ENCODE assay signal across 12 cellular contexts in the genomic region with DNA sequence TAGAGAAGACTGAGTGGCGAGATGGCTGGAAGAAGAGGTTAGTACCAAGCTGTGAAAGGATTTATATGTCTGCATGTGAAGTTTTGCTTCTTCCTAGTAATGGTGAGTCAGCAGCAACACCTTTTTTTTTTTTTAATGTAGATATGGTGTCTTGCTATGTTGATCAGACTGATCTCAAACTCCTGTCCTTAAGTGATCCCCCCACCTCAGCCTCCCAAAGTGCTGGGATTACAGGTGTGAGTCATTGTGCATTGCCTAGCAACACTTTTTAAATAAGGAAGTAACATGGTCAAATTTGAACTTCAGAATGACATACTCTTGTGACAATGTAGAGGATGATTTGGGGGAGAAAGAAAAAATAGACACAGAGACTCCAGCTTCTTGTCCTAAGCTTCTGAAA. TPM values are rescaled to one million over a fixed set of nuclear protein-coding genes. Genes with fewer than 3 reads are reported as not detected.
DNase-seq lines count a peak whose midpoint lies in the region; ATAC-seq and TF ChIP-seq lines count a peak whose summit lies in the region.
"Had no signal": no experiment of that assay in that cellular context is flagged by ENCODE, and none has a peak within 500 bp of the region (broad histone marks: within the 10 kb centered on the region; RNA-seq: fewer than 3 reads in every experiment).

No MANE protein-coding gene starts in this region.

- peaks cover 8% of the 10 kb centered on the region for H3K4me1 Mint-ChIP-seq in activated naive CD8-positive, alpha-beta T cell treated with anti-CD3 and anti-CD28 coated beads, Interleukin-2, amount 50 U/mL, for 24 hours
- H3K4me1 Mint-ChIP-seq in activated naive CD8-positive, alpha-beta T cell treated with anti-CD3 and anti-CD28 coated beads for 36 hours: peaks cover 5% of the 10 kb centered on the region
- H3K4me1 Mint-ChIP-seq in type B pancreatic cell (ENCODE audit: unreplicated experiment): no peaks in the 10 kb centered on the region

- H3K27me3 ChIP-seq in prostate gland (replicated peaks; ENCODE audit: insufficient read depth): no peaks in the 10 kb centered on the region

- H3K4me1 ChIP-seq in prostate gland (replicated peaks): no peaks in the 10 kb centered on the region

- no peaks in the 10 kb centered on the region for H3K9me3 ChIP-seq in prostate gland

- H3K4me3 ChIP-seq in fibroblast of mammary gland (ENCODE audit: control insufficient read depth, low read depth, low read length): no peak overlapping the region
- H3K4me3 ChIP-seq in prostate gland: no peak overlapping the region

- no peak overlapping the region for H3K27ac Mint-ChIP-seq in activated naive CD8-positive, alpha-beta T cell treated with anti-CD3 and anti-CD28 coated beads, Interleukin-2, amount 50 U/mL, for 24 hours
- no peak overlapping the region for H3K27ac Mint-ChIP-seq in activated naive CD8-positive, alpha-beta T cell treated with anti-CD3 and anti-CD28 coated beads for 36 hours
- peak overlapping the region; percentile 76 for H3K27ac Mint-ChIP-seq in type B pancreatic cell

- no peak overlapping the region for H3K27ac ChIP-seq in RWPE1
- no peak overlapping the region for H3K27ac ChIP-seq in prostate gland

- peak; percentile 68 for ATAC-seq in activated naive CD8-positive, alpha-beta T cell treated with anti-CD3 and anti-CD28 coated beads, Interleukin-2, amount 50 U/mL, for 24 hours
- no peak for ATAC-seq in HG03354 (IDR thresholded peaks at IDR 0.05; ENCODE audit: poor library complexity, severe bottlenecking, unreplicated experiment)

- peaks cover 6% of the 10 kb centered on the region for H3K27me3 Mint-ChIP-seq in activated naive CD8-positive, alpha-beta T cell treated with anti-CD3 and anti-CD28 coated beads, Interleukin-2, amount 50 U/mL, for 24 hours
- H3K27me3 Mint-ChIP-seq in activated naive CD8-positive, alpha-beta T cell treated with anti-CD3 and anti-CD28 coated beads for 36 hours: peaks cover 10% of the 10 kb centered on the region
- no peaks in the 10 kb centered on the region for H3K27me3 Mint-ChIP-seq in type B pancreatic cell

- H3K4me3 Mint-ChIP-seq in activated naive CD8-positive, alpha-beta T cell treated with anti-CD3 and anti-CD28 coated beads, Interleukin-2, amount 50 U/mL, for 24 hours: no peak overlapping the region
- H3K4me3 Mint-ChIP-seq in activated naive CD8-positive, alpha-beta T cell treated with anti-CD3 and anti-CD28 coated beads for 36 hours: no peak overlapping the region
- no peak overlapping the region for H3K4me3 Mint-ChIP-seq in type B pancreatic cell
- H3K4me3 Mint-ChIP-seq: CD14-positive monocyte had no signal

- no peaks in the 10 kb centered on the region for H3K36me3 Mint-ChIP-seq in activated naive CD8-positive, alpha-beta T cell treated with anti-CD3 and anti-CD28 coated beads, Interleukin-2, amount 50 U/mL, for 24 hours (ENCODE audit: low read depth)
- no peaks in the 10 kb centered on the region for H3K36me3 Mint-ChIP-seq in activated naive CD8-positive, alpha-beta T cell treated with anti-CD3 and anti-CD28 coated beads for 36 hours
- no peaks in the 10 kb centered on the region for H3K36me3 Mint-ChIP-seq in type B pancreatic cell
- H3K36me3 Mint-ChIP-seq: CD14-positive monocyte had no signal

- DNase-seq in activated naive CD8-positive, alpha-beta T cell treated with anti-CD3 and anti-CD28 coated beads, Interleukin-2, amount 50 U/mL, for 24 hours: no peak
- no peak for DNase-seq in activated naive CD8-positive, alpha-beta T cell treated with anti-CD3 and anti-CD28 coated beads for 36 hours
- DNase-seq in OCI-M1 (lab: John Stamatoyannopoulos, UW) (peak; percentile 53), fibroblast of mammary gland (ENCODE audit: low read depth) (peak; percentile 64), type B pancreatic cell (ENCODE audit: extremely low spot score, unreplicated experiment) (no peak), RWPE1 (ENCODE audit: low spot score) (no peak), prostate gland (ENCODE audit: low spot score) (no peak)
- DNase-seq: activated gamma-delta T cell, NCI-H446, T-helper 9 cell had no signal

- no peaks in the 10 kb centered on the region for H3K36me3 ChIP-seq in prostate gland

- 81% methylated on average over 1 of the region's 1 CpG for WGBS in prostate gland

- intact Hi-C loops in prostate gland (cut with DNase I): no loop called here

- TF ChIP-seq POLR2A in prostate gland (IDR thresholded peaks at IDR 0.05): no peak

- POLR2A ChIA-PET in RWPE1 (lab: Yijun Ruan, JAX; ENCODE audit: low non-redundant PET): no interaction called here

- CTCF ChIA-PET in RWPE1 (lab: Yijun Ruan, JAX): interaction anchor here (0.5 to 1.1 kb wide), 3 partner anchors 10 to 443 kb away, joined by 3 read pairs; no protein-coding TSS in a partner anchor

- no peaks in the 10 kb centered on the region for H3K9me3 Mint-ChIP-seq in activated naive CD8-positive, alpha-beta T cell treated with anti-CD3 and anti-CD28 coated beads, Interleukin-2, amount 50 U/mL, for 24 hours
- no peaks in the 10 kb centered on the region for H3K9me3 Mint-ChIP-seq in activated naive CD8-positive, alpha-beta T cell treated with anti-CD3 and anti-CD28 coated beads for 36 hours
- H3K9me3 Mint-ChIP-seq in type B pancreatic cell: peaks cover 6% of the 10 kb centered on the region

- no peak for TF ChIP-seq CTCF in fibroblast of mammary gland (conservative IDR thresholded peaks at IDR 0.05; ENCODE audit: control insufficient read depth, insufficient read depth, low read depth, low read length)
- no peak for TF ChIP-seq CTCF in type B pancreatic cell (conservative IDR thresholded peaks at IDR 0.05)
- TF ChIP-seq CTCF in RWPE1 (conservative IDR thresholded peaks at IDR 0.05; ENCODE audit: low read depth): no peak
- TF ChIP-seq CTCF in prostate gland (IDR thresholded peaks at IDR 0.05): no peak

RNA-seq across cellular contexts. Expression of a gene that starts 6.5 kb away (rescaled TPM):
- total RNA-seq in activated naive CD8-positive, alpha-beta T cell treated with anti-CD3 and anti-CD28 coated beads for 36 hours: 10 to 100 TPM; 13.0 to 15.0 TPM
- total RNA-seq in type B pancreatic cell (ENCODE audit: low replicate concordance): 34.0 and 44.4 TPM in 2 replicates
- total RNA-seq in prostate gland: 10 to 100 TPM; 28.5 to 47.0 TPM

RNA-seq across cellular contexts. Expression of a gene that starts 11.7 kb away (rescaled TPM):
- under 1 TPM; 0.20 to 0.43 TPM for total RNA-seq in activated naive CD8-positive, alpha-beta T cell treated with anti-CD3 and anti-CD28 coated beads for 36 hours
- 12.8 and 46.9 TPM in 2 replicates for total RNA-seq in type B pancreatic cell (ENCODE audit: low replicate concordance)
- 10 to 100 TPM in 1 of 2 donors, 1 to 10 TPM in 1; 8.6 to 10.8 TPM for total RNA-seq in prostate gland

Comparison
In these comparisons a context has a peak if more than half of its experiments do, and no peak if none do; other contexts are left out.
1. DNase-seq: peak in OCI-M1 (single experiment) and fibroblast of mammary gland (single experiment); none in activated naive CD8-positive, alpha-beta T cell treated with anti-CD3 and anti-CD28 coated beads, Interleukin-2, amount 50 U/mL, for 24 hours (single experiment), activated naive CD8-positive, alpha-beta T cell treated with anti-CD3 and anti-CD28 coated beads for 36 hours (single experiment), type B pancreatic cell (single experiment), RWPE1 (single experiment) and prostate gland (single experiment).